In genomic region chr14:23094666-23095195, GRCh38 we compare ENCODE assay signal across 8 cellular contexts. TPM values are rescaled to one million over a fixed set of nuclear protein-coding genes. Genes with fewer than 3 reads are reported as not detected.
DNase-seq lines count a peak whose midpoint lies in the region; ATAC-seq and TF ChIP-seq lines count a peak whose summit lies in the region.

Gene ACIN1, minus strand, starts transcription at chr14:23095136. Its CDS starts 24 bp downstream, at chr14:23095112.

- H3K79me2 ChIP-seq in GM23338 (replicated peaks; ENCODE audit: insufficient read depth) = peaks cover 75% of the 10 kb centered on the region

- H3K27ac Mint-ChIP-seq in GM23338 = no peak within 1 kb of the TSS
- no peak within 1 kb of the TSS for H3K27ac Mint-ChIP-seq in activated naive CD8-positive, alpha-beta T cell treated with anti-CD3 and anti-CD28 coated beads, Interleukin-2, amount 10 ng/mL, durations not matched to agents 7 days and 5 days

- peaks cover 14% of the 10 kb centered on the region for H3K4me1 Mint-ChIP-seq in GM23338
- H3K4me1 Mint-ChIP-seq in activated naive CD8-positive, alpha-beta T cell treated with anti-CD3 and anti-CD28 coated beads, Interleukin-2, amount 10 ng/mL, durations not matched to agents 7 days and 5 days = peaks cover 34% of the 10 kb centered on the region

- H3K36me3 Mint-ChIP-seq in GM23338 (ENCODE audit: low read depth) = peaks cover 56% of the 10 kb centered on the region
- peaks cover 26% of the 10 kb centered on the region for H3K36me3 Mint-ChIP-seq in activated naive CD8-positive, alpha-beta T cell treated with anti-CD3 and anti-CD28 coated beads, Interleukin-2, amount 10 ng/mL, durations not matched to agents 7 days and 5 days

- no peaks in the 10 kb centered on the region for H3K9me3 Mint-ChIP-seq in GM23338
- H3K9me3 Mint-ChIP-seq in activated naive CD8-positive, alpha-beta T cell treated with anti-CD3 and anti-CD28 coated beads, Interleukin-2, amount 10 ng/mL, durations not matched to agents 7 days and 5 days = no peaks in the 10 kb centered on the region

- intact Hi-C loops in left ventricle myocardium inferior (cut with micrococcal nuclease) (no loop called here), sciatic nerve (cut with DNase I) (no loop called here)

- H3K9me2 ChIP-seq in GM23338 (ENCODE audit: insufficient read depth) = no peaks in the 10 kb centered on the region

- H3K9me3 ChIP-seq in left ventricle myocardium inferior (replicated peaks) = no peaks in the 10 kb centered on the region

- H3K4me2 ChIP-seq in GM23338 = peak within 1 kb of the TSS; percentile 92

- H4K20me1 ChIP-seq in GM23338 (replicated peaks; ENCODE audit: insufficient read depth) = peaks cover 41% of the 10 kb centered on the region

- TF ChIP-seq CTCF in GM23338 (conservative IDR thresholded peaks at IDR 0.05; ENCODE audit: low read depth in 2 of 2) (no peak), left ventricle myocardium inferior (IDR thresholded peaks at IDR 0.05; ENCODE audit: borderline replicate concordance) (no peak)

- DNase-seq in ELR (ENCODE audit: low read depth) (peak; percentile 91), GM23338 (ENCODE audit: low spot score) (no peak), LoVo (ENCODE audit: low spot score) (peak; percentile 84), left ventricle myocardium inferior (no peak), sciatic nerve (ENCODE audit: low spot score) (peak; percentile 80), NCI-H2081 (lab: John Stamatoyannopoulos, UW) (no peak), NCI-H82 treated with DMSO at 0.1 percent for 48 hours (lab: John Stamatoyannopoulos, UW; ENCODE audit: unreplicated experiment) (no peak)
- DNase-seq in activated naive CD8-positive, alpha-beta T cell treated with anti-CD3 and anti-CD28 coated beads, Interleukin-2, amount 10 ng/mL, durations not matched to agents 7 days and 5 days = peak; percentile 98

- H2AFZ ChIP-seq in GM23338 = no peak within 1 kb of the TSS

- H3K4me3 Mint-ChIP-seq in GM23338 = no peak within 1 kb of the TSS
- no peak within 1 kb of the TSS for H3K4me3 Mint-ChIP-seq in activated naive CD8-positive, alpha-beta T cell treated with anti-CD3 and anti-CD28 coated beads, Interleukin-2, amount 10 ng/mL, durations not matched to agents 7 days and 5 days

- POLR2A ChIA-PET in activated naive CD8-positive, alpha-beta T cell treated with anti-CD3 and anti-CD28 coated beads, Interleukin-2, amount 10 ng/mL, durations not matched to agents 7 days and 5 days (lab: Charles Lee) = interaction anchor here (0.6 to 2.8 kb wide), 26 partner anchors 9 to 1174 kb away, joined by 3 to 42 read pairs (median 4); partner anchors contain the start of genes CEBPE, DAD1, HAUS4 and OXA1L

- H3K27ac ChIP-seq in GM23338 (ENCODE audit: low read depth) = peak within 1 kb of the TSS; percentile 72
- peak within 1 kb of the TSS; percentile 97 for H3K27ac ChIP-seq in left ventricle myocardium inferior (replicated peaks)

- peaks cover 5% of the 10 kb centered on the region for H3K27me3 Mint-ChIP-seq in GM23338 (ENCODE audit: insufficient read depth, low read depth, poor library complexity)
- no peaks in the 10 kb centered on the region for H3K27me3 Mint-ChIP-seq in activated naive CD8-positive, alpha-beta T cell treated with anti-CD3 and anti-CD28 coated beads, Interleukin-2, amount 10 ng/mL, durations not matched to agents 7 days and 5 days

- peaks cover 14% of the 10 kb centered on the region for H3K4me1 ChIP-seq in GM23338 (ENCODE audit: insufficient read depth)
- H3K4me1 ChIP-seq in left ventricle myocardium inferior = peaks cover 83% of the 10 kb centered on the region

- no peaks in the 10 kb centered on the region for H3F3A ChIP-seq in GM23338 (replicated peaks; ENCODE audit: low read depth)

- ATAC-seq in GM23338 (no peak), sciatic nerve (peak; percentile 72)
- ATAC-seq in activated naive CD8-positive, alpha-beta T cell treated with anti-CD3 and anti-CD28 coated beads, Interleukin-2, amount 10 ng/mL, durations not matched to agents 7 days and 5 days (ENCODE audit: low read depth) = peak; percentile 43

- H3K4me3 ChIP-seq in GM23338 (peak within 1 kb of the TSS; percentile 84), left ventricle myocardium inferior (peak within 1 kb of the TSS; percentile 90)

- no peaks in the 10 kb centered on the region for H3K27me3 ChIP-seq in GM23338 (ENCODE audit: insufficient read depth)
- no peaks in the 10 kb centered on the region for H3K27me3 ChIP-seq in left ventricle myocardium inferior (ENCODE audit: low read depth)

- H3K36me3 ChIP-seq in GM23338 (ENCODE audit: insufficient read depth) (peaks cover 37% of the 10 kb centered on the region), left ventricle myocardium inferior (peaks cover 50% of the 10 kb centered on the region)

TF ChIP-seq in GM23338, 12 proteins besides CTCF, POLR2A, EP300 and RAD21:
- TF ChIP-seq POLR2AphosphoS5 (IDR thresholded peaks at IDR 0.05; ENCODE audit: low read depth) (peak; percentile 69), ETS1 (IDR thresholded peaks at IDR 0.05) (no peak), REST (IDR thresholded peaks at IDR 0.05; ENCODE audit: unreplicated experiment) (peak; percentile 18)
TF ChIP-seq in GM23338: peak in this region for 2.

RNA-seq across cellular contexts. Expression of gene ACIN1, which starts in this region (rescaled TPM):
- 169 and 172 TPM in 2 replicates for total RNA-seq in GM23338 (2014; rRNA removed; shearing (Covaris generic))
- polyA plus RNA-seq in GM23338 (2016; fragmentation: Nextera tagmentation; extraction: Ambion mirVana) = 73.6 and 76.1 TPM in 2 replicates
- total RNA-seq in activated naive CD8-positive, alpha-beta T cell treated with anti-CD3 and anti-CD28 coated beads, Interleukin-2, amount 10 ng/mL, durations not matched to agents 7 days and 5 days = 100 to 1,000 TPM; 212 to 214 TPM
- total RNA-seq in left ventricle myocardium inferior (64.6 TPM), sciatic nerve (166 TPM)

Comparison
In these comparisons a context has a peak if more than half of its experiments do, and no peak if none do; other contexts are left out.
1. DNase-seq: peak in ELR (single experiment), LoVo (single experiment), activated naive CD8-positive, alpha-beta T cell treated with anti-CD3 and anti-CD28 coated beads, Interleukin-2, amount 10 ng/mL, durations not matched to agents 7 days and 5 days (single experiment) and sciatic nerve (single experiment); none in GM23338 (single experiment), left ventricle myocardium inferior (single experiment), NCI-H2081 (0 of 2) and NCI-H82 treated with DMSO at 0.1 percent for 48 hours (single experiment).